1 cellular context compared by ENCODE assay signal in the genomic region with DNA sequence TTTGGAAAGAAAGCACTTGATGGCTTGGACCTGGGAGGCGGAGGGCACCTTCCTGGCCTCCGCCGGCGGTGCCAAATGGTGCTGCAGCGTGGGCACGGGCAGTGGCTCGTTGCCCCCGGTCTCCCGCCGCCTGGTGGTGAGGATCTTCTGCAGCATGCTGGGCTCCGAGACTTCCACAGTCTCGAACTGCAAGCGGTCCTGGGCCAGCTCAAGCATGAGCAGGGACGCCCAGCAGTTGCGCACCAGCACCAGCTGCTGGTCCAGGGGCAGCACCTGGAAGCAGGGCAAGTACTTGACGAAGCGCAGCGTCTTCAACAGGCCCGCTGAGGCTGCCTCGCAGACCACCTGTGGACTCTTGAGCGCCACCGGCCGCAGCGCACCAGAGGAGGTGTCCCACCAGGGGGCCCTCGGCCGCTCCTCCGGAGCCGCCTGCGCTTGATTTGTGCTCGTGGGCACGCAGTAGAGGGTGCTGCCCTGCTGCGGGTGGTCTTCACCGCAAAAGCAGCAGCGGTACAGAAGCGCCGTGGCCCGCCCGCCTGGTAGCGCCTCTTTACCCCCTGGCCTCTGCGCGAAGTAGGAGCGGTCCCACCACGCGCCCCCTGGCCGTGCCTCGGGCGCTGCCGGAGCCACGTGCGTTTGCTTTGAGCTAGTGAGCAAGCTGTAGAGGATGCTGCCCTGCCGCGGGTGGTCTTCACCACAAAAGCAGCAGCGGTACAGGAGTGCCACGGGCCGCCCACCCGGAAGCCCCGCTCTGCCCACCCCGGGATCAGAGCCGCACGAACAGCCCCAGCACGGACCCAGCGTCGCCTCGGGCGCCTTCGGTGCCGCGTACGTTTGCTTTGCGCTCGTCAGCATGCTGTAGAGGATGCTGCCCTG.
TF ChIP-seq lines count a peak whose summit lies in the region.

No MANE protein-coding gene starts in this region.

TF ChIP-seq in GM23338, 12 proteins besides CTCF, POLR2A, EP300 and RAD21:
- TF ChIP-seq, protein P1, sequence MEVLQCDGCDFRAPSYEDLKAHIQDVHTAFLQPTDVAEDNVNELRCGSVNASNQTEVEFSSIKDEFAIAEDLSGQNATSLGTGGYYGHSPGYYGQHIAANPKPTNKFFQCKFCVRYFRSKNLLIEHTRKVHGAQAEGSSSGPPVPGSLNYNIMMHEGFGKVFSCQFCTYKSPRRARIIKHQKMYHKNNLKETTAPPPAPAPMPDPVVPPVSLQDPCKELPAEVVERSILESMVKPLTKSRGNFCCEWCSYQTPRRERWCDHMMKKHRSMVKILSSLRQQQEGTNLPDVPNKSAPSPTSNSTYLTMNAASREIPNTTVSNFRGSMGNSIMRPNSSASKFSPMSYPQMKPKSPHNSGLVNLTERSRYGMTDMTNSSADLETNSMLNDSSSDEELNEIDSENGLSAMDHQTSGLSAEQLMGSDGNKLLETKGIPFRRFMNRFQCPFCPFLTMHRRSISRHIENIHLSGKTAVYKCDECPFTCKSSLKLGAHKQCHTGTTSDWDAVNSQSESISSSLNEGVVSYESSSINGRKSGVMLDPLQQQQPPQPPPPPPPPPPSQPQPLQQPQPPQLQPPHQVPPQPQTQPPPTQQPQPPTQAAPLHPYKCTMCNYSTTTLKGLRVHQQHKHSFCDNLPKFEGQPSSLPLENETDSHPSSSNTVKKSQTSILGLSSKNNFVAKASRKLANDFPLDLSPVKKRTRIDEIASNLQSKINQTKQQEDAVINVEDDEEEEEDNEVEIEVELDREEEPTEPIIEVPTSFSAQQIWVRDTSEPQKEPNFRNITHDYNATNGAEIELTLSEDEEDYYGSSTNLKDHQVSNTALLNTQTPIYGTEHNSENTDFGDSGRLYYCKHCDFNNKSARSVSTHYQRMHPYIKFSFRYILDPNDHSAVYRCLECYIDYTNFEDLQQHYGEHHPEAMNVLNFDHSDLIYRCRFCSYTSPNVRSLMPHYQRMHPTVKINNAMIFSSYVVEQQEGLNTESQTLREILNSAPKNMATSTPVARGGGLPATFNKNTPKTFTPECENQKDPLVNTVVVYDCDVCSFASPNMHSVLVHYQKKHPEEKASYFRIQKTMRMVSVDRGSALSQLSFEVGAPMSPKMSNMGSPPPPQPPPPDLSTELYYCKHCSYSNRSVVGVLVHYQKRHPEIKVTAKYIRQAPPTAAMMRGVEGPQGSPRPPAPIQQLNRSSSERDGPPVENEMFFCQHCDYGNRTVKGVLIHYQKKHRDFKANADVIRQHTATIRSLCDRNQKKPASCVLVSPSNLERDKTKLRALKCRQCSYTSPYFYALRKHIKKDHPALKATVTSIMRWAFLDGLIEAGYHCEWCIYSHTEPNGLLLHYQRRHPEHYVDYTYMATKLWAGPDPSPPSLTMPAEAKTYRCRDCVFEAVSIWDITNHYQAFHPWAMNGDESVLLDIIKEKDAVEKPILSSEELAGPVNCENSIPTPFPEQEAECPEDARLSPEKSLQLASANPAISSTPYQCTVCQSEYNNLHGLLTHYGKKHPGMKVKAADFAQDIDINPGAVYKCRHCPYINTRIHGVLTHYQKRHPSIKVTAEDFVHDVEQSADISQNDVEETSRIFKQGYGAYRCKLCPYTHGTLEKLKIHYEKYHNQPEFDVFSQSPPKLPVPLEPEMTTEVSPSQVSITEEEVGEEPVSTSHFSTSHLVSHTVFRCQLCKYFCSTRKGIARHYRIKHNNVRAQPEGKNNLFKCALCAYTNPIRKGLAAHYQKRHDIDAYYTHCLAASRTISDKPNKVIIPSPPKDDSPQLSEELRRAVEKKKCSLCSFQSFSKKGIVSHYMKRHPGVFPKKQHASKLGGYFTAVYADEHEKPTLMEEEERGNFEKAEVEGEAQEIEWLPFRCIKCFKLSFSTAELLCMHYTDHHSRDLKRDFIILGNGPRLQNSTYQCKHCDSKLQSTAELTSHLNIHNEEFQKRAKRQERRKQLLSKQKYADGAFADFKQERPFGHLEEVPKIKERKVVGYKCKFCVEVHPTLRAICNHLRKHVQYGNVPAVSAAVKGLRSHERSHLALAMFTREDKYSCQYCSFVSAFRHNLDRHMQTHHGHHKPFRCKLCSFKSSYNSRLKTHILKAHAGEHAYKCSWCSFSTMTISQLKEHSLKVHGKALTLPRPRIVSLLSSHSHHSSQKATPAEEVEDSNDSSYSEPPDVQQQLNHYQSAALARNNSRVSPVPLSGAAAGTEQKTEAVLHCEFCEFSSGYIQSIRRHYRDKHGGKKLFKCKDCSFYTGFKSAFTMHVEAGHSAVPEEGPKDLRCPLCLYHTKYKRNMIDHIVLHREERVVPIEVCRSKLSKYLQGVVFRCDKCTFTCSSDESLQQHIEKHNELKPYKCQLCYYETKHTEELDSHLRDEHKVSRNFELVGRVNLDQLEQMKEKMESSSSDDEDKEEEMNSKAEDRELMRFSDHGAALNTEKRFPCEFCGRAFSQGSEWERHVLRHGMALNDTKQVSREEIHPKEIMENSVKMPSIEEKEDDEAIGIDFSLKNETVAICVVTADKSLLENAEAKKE (CRISPR knock-in tag; IDR thresholded peaks at IDR 0.05): no peak
- TF ChIP-seq ZNF331 (CRISPR knock-in tag; IDR thresholded peaks at IDR 0.05; ENCODE audit: low read depth) (no peak), JUNB (IDR thresholded peaks at IDR 0.05; ENCODE audit: unreplicated experiment) (no peak), EZH2 (IDR thresholded peaks at IDR 0.05; ENCODE audit: low read depth, unreplicated experiment) (no peak), ZNF114 (CRISPR knock-in tag; IDR thresholded peaks at IDR 0.05) (no peak), POLR2AphosphoS5 (IDR thresholded peaks at IDR 0.05; ENCODE audit: low read depth) (no peak), STAT1 (IDR thresholded peaks at IDR 0.05; ENCODE audit: unreplicated experiment) (no peak), NANOG (IDR thresholded peaks at IDR 0.05; ENCODE audit: borderline replicate concordance) (no peak), EZH2phosphoT487 (IDR thresholded peaks at IDR 0.05; ENCODE audit: unreplicated experiment) (no peak), CREB1 (CRISPR knock-in tag; IDR thresholded peaks at IDR 0.05; ENCODE audit: low read depth) (no peak)
- TF ChIP-seq, protein P2, sequence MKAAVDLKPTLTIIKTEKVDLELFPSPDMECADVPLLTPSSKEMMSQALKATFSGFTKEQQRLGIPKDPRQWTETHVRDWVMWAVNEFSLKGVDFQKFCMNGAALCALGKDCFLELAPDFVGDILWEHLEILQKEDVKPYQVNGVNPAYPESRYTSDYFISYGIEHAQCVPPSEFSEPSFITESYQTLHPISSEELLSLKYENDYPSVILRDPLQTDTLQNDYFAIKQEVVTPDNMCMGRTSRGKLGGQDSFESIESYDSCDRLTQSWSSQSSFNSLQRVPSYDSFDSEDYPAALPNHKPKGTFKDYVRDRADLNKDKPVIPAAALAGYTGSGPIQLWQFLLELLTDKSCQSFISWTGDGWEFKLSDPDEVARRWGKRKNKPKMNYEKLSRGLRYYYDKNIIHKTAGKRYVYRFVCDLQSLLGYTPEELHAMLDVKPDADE (IDR thresholded peaks at IDR 0.05): no peak
- TF ChIP-seq, protein P3, sequence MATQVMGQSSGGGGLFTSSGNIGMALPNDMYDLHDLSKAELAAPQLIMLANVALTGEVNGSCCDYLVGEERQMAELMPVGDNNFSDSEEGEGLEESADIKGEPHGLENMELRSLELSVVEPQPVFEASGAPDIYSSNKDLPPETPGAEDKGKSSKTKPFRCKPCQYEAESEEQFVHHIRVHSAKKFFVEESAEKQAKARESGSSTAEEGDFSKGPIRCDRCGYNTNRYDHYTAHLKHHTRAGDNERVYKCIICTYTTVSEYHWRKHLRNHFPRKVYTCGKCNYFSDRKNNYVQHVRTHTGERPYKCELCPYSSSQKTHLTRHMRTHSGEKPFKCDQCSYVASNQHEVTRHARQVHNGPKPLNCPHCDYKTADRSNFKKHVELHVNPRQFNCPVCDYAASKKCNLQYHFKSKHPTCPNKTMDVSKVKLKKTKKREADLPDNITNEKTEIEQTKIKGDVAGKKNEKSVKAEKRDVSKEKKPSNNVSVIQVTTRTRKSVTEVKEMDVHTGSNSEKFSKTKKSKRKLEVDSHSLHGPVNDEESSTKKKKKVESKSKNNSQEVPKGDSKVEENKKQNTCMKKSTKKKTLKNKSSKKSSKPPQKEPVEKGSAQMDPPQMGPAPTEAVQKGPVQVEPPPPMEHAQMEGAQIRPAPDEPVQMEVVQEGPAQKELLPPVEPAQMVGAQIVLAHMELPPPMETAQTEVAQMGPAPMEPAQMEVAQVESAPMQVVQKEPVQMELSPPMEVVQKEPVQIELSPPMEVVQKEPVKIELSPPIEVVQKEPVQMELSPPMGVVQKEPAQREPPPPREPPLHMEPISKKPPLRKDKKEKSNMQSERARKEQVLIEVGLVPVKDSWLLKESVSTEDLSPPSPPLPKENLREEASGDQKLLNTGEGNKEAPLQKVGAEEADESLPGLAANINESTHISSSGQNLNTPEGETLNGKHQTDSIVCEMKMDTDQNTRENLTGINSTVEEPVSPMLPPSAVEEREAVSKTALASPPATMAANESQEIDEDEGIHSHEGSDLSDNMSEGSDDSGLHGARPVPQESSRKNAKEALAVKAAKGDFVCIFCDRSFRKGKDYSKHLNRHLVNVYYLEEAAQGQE (IDR thresholded peaks at IDR 0.05; ENCODE audit: unreplicated experiment): no peak
